Comparison of ENCODE assay signal across 34 cellular contexts in genomic region chr7:144676492-144676891, GRCh38.
"Had no signal": no experiment of that assay in that cellular context is flagged by ENCODE, and none has a peak within 500 bp of the region (broad histone marks: within the 10 kb centered on the region; RNA-seq: fewer than 3 reads in every experiment).

No MANE protein-coding gene starts in this region.

- DNase-seq: Karpas-422, Kasumi-1, MG63, MM.1S, MV-4-11, NCI-H1048, NCI-H1092, NCI-H1092 treated with DMSO at 0.1 percent for 48 hours, NCI-H1105, NCI-H1105 treated with DMSO at 0.1 percent for 48 hours, NCI-H1417, NCI-H1417 treated with DMSO at 0.1 percent for 48 hours, NCI-H1436, NCI-H1436 treated with DMSO at 0.1 percent for 48 hours, NCI-H146, NCI-H1694, NCI-H1694 treated with DMSO at 0.1 percent for 48 hours, NCI-H187, NCI-H187 treated with DMSO at 0.1 percent for 48 hours, NCI-H1930, NCI-H2029, NCI-H2029 treated with DMSO at 0.1 percent for 48 hours, NCI-H2081, NCI-H2081 treated with DMSO at 0.1 percent for 48 hours, NCI-H2107, NCI-H2171, NCI-H2171 treated with DMSO at 0.1 percent for 48 hours, NCI-H2227 treated with DMSO at 0.1 percent for 48 hours, NCI-H226, NCI-H345, NCI-H446, NCI-H446 treated with DMSO at 0.1 percent for 48 hours, NCI-H510A, NCI-H510A treated with DMSO at 0.1 percent for 48 hours had no signal

- H3K27me3 ChIP-seq: MG63 had no signal

- H3K36me3 ChIP-seq: MG63 had no signal

- H3K9me3 ChIP-seq: MG63 had no signal

- H3K4me3 ChIP-seq: MG63 had no signal
